10 cellular contexts compared by ENCODE assay signal in the genomic region with DNA sequence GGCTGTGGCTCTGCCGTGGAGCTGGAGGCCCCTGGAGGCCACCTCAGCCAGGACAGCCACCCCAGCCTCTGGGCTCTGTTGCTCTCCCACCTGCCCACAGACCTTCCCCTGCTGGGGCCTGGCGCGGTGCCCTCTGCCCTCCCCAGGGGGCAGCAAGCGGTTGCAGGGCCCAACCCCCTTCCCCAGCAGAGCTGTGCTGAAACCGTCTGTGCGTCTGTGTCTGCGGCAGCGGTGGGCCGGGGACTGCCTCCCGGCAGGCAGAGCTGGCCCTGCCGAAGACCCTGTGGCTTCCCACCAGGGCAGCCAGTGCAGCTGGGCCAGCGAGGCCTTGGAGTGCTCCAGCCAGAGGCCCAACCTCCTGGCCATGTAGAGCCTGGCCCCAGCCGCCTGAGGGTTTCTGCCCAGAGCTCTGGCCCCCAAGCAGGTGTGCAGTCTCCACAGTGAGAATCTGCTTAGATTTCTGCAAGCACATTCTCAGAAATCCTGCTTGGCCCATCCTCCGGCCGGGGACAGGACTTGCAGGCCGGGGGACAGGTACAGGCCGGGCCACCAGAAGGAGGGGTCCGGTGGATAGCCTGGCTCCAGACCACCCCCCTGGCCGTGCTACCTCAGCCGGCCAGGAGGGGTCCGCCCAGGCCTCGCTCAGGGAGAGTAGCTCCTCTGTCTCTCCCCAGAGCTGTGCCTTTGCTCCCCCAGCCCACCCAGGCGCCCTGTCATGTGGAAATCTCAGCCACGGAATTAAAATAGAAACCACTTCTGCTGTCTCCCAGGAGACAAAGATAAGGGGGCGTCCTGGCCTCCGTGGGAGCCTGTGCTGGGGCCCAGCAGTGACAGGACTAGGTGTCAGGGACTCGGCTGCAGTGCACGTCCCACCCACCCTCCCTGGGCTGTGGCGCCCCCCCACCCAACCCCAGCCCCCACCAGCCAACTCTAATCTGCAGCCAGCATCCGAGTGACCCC. TPM values are rescaled to one million over a fixed set of nuclear protein-coding genes. Genes with fewer than 3 reads are reported as not detected.
A peak's percentile ranks its signal among the peaks of the same experiment; 100 is the strongest.
DNase-seq lines count a peak whose midpoint lies in the region; ATAC-seq and TF ChIP-seq lines count a peak whose summit lies in the region.
"Had no signal": no experiment of that assay in that cellular context is flagged by ENCODE, and none has a peak within 500 bp of the region (broad histone marks: within the 10 kb centered on the region; RNA-seq: fewer than 3 reads in every experiment).

No MANE protein-coding gene starts in this region.

- H2AFZ ChIP-seq in GM23338: no peak overlapping the region

- no peaks in the 10 kb centered on the region; the same call in 1 of the 2 replicates for H4K20me1 ChIP-seq in GM23338 (replicated peaks; ENCODE audit: insufficient read depth)

- H3K9me3 Mint-ChIP-seq in GM23338 (no peaks in the 10 kb centered on the region), progenitor cell of endocrine pancreas (ENCODE audit: low read depth) (no peaks in the 10 kb centered on the region)

- peak; percentile 72 for DNase-seq in GM23338 (ENCODE audit: low spot score)
- peak; percentile 18 for DNase-seq in NCI-H2227 treated with DMSO at 0.1 percent for 48 hours (lab: John Stamatoyannopoulos, UW)
- no peak for DNase-seq in fibroblast of villous mesenchyme (ENCODE audit: low read depth)
- DNase-seq in progenitor cell of endocrine pancreas (ENCODE audit: low spot score, unreplicated experiment): no peak
- no peak for DNase-seq in NCI-H526 treated with DMSO at 0.1 percent for 48 hours (lab: John Stamatoyannopoulos, UW)
- DNase-seq in T-helper 9 cell: no peak
- no peak for DNase-seq in left lung
- DNase-seq: GF-D8, NCI-H1105 had no signal

- no peak overlapping the region for H3K27ac Mint-ChIP-seq in GM23338
- H3K27ac Mint-ChIP-seq in progenitor cell of endocrine pancreas: no peak overlapping the region

- H3K27ac ChIP-seq in GM23338 (ENCODE audit: low read depth) (peak overlapping the region; percentile 79), left lung (peak overlapping the region in 1 of 2 donors; percentile 92)

- H3K36me3 ChIP-seq in GM23338 (ENCODE audit: insufficient read depth) (no peaks in the 10 kb centered on the region), left lung (peaks cover 0 to 48% of the 10 kb centered on the region in 2 donors)

- H3K9me2 ChIP-seq in GM23338 (ENCODE audit: insufficient read depth): no peaks in the 10 kb centered on the region

- no peaks in the 10 kb centered on the region for H3K9me3 ChIP-seq in left lung

- H3K36me3 Mint-ChIP-seq in GM23338 (ENCODE audit: low read depth): peaks cover 3% of the 10 kb centered on the region; the same call in 1 of the 3 replicates
- peaks cover 1% of the 10 kb centered on the region for H3K36me3 Mint-ChIP-seq in progenitor cell of endocrine pancreas (ENCODE audit: insufficient read depth)

- no peak overlapping the region for H3K4me3 Mint-ChIP-seq in GM23338
- no peak overlapping the region for H3K4me3 Mint-ChIP-seq in progenitor cell of endocrine pancreas (ENCODE audit: low read depth)

- intact Hi-C loops in left lung (cut with DNase I): no loop called here

- ATAC-seq in GM23338: peak; percentile 39
- no peak for ATAC-seq in GM18870 (IDR thresholded peaks at IDR 0.05; ENCODE audit: unreplicated experiment)
- no peak for ATAC-seq in left lung

- H3K4me3 ChIP-seq in GM23338: no peak overlapping the region
- H3K4me3 ChIP-seq in fibroblast of villous mesenchyme (ENCODE audit: low read depth, low read length): no peak overlapping the region
- H3K4me3 ChIP-seq in left lung: no peak overlapping the region

- H3F3A ChIP-seq in GM23338 (replicated peaks; ENCODE audit: low read depth): peaks cover 9% of the 10 kb centered on the region; the same call in 1 of the 2 replicates

- TF ChIP-seq CTCF in GM23338 (conservative IDR thresholded peaks at IDR 0.05; ENCODE audit: low read depth in 2 of 2) (peak; percentile 27 to 38; a peak in 3 of 4 replicates), fibroblast of villous mesenchyme (IDR thresholded peaks at IDR 0.05; ENCODE audit: insufficient read depth, low read depth, low read length) (peak; percentile 21), progenitor cell of endocrine pancreas (IDR thresholded peaks at IDR 0.05; ENCODE audit: unreplicated experiment) (peak; percentile 33), left lung (IDR thresholded peaks at IDR 0.05) (no peak)

- H3K27me3 Mint-ChIP-seq in GM23338 (ENCODE audit: insufficient read depth, low read depth, poor library complexity): peaks cover 22% of the 10 kb centered on the region
- H3K27me3 Mint-ChIP-seq in progenitor cell of endocrine pancreas: no peaks in the 10 kb centered on the region

- H3K4me1 ChIP-seq in GM23338 (ENCODE audit: insufficient read depth) (peaks cover 14% of the 10 kb centered on the region; the same call in 1 of the 2 replicates), left lung (peaks cover 31 to 54% of the 10 kb centered on the region in 2 donors)

- H3K27me3 ChIP-seq in GM23338 (ENCODE audit: insufficient read depth) (peaks cover 14% of the 10 kb centered on the region), left lung (peaks cover 0 to 35% of the 10 kb centered on the region in 2 donors)

- H3K79me2 ChIP-seq in GM23338 (replicated peaks; ENCODE audit: insufficient read depth): no peaks in the 10 kb centered on the region

- H3K4me1 Mint-ChIP-seq in GM23338: peaks cover 3% of the 10 kb centered on the region
- no peaks in the 10 kb centered on the region for H3K4me1 Mint-ChIP-seq in progenitor cell of endocrine pancreas (ENCODE audit: low read depth)

- peak overlapping the region; percentile 20; the same call in 1 of the 2 replicates for H3K4me2 ChIP-seq in GM23338

TF ChIP-seq in GM23338, 12 proteins besides CTCF, POLR2A, EP300 and RAD21:
- no peak for TF ChIP-seq JUNB (IDR thresholded peaks at IDR 0.05; ENCODE audit: unreplicated experiment)
- TF ChIP-seq EZH2 (IDR thresholded peaks at IDR 0.05; ENCODE audit: low read depth, unreplicated experiment): no peak
- TF ChIP-seq POLR2AphosphoS5 (IDR thresholded peaks at IDR 0.05; ENCODE audit: low read depth): 0 out of 2 replicates have a peak, but pooled peaks have one; percentile 10
- TF ChIP-seq, protein P1, sequence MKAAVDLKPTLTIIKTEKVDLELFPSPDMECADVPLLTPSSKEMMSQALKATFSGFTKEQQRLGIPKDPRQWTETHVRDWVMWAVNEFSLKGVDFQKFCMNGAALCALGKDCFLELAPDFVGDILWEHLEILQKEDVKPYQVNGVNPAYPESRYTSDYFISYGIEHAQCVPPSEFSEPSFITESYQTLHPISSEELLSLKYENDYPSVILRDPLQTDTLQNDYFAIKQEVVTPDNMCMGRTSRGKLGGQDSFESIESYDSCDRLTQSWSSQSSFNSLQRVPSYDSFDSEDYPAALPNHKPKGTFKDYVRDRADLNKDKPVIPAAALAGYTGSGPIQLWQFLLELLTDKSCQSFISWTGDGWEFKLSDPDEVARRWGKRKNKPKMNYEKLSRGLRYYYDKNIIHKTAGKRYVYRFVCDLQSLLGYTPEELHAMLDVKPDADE (IDR thresholded peaks at IDR 0.05): no peak
TF ChIP-seq in GM23338: peak in this region for 1.

RNA-seq across cellular contexts. Expression of gene CRIP2, which starts 3.5 kb away (rescaled TPM):
- 3.4 and 5.0 TPM in 2 replicates for total RNA-seq in GM23338 (2014; rRNA removed; shearing (Covaris generic))
- 9.6 and 12.3 TPM in 2 replicates for polyA plus RNA-seq in GM23338 (2016; fragmentation: Nextera tagmentation; extraction: Ambion mirVana)
- total RNA-seq in fibroblast of villous mesenchyme (8.6 and 18.0 TPM in 2 replicates), progenitor cell of endocrine pancreas (17.0 and 19.6 TPM in 2 replicates), left lung (100 to 1,000 TPM; 172 to 224 TPM)

RNA-seq across cellular contexts. Expression of gene CRIP1, which starts 15.6 kb away (rescaled TPM):
- total RNA-seq in GM23338 (2014; rRNA removed; shearing (Covaris generic)): 0.80 and 7.7 TPM in 2 replicates
- polyA plus RNA-seq in GM23338 (2016; fragmentation: Nextera tagmentation; extraction: Ambion mirVana): 8.4 and 13.2 TPM in 2 replicates
- total RNA-seq in fibroblast of villous mesenchyme: 1.3 and 2.6 TPM in 2 replicates
- 5.1 TPM in 2 replicates for total RNA-seq in progenitor cell of endocrine pancreas
- total RNA-seq in left lung: 100 to 1,000 TPM; 171 to 281 TPM

RNA-seq across cellular contexts. Expression of gene TEDC1, which starts 20.0 kb away (rescaled TPM):
- total RNA-seq in GM23338 (2014; rRNA removed; shearing (Covaris generic)): 3.9 and 16.3 TPM in 2 replicates
- 4.1 and 5.9 TPM in 2 replicates for polyA plus RNA-seq in GM23338 (2016; fragmentation: Nextera tagmentation; extraction: Ambion mirVana)
- total RNA-seq in fibroblast of villous mesenchyme (7.3 and 8.4 TPM in 2 replicates), progenitor cell of endocrine pancreas (20.5 and 20.8 TPM in 2 replicates), left lung (10 to 100 TPM; 12.8 to 16.8 TPM)

RNA-seq across cellular contexts. Expression of gene MTA1, which starts 51.5 kb away (rescaled TPM):
- total RNA-seq in GM23338 (2014; rRNA removed; shearing (Covaris generic)): 104 and 126 TPM in 2 replicates
- 53.3 and 63.2 TPM in 2 replicates for polyA plus RNA-seq in GM23338 (2016; fragmentation: Nextera tagmentation; extraction: Ambion mirVana)
- total RNA-seq in fibroblast of villous mesenchyme: 38.0 and 52.7 TPM in 2 replicates
- 227 and 238 TPM in 2 replicates for total RNA-seq in progenitor cell of endocrine pancreas
- total RNA-seq in left lung: 10 to 100 TPM; 60.6 to 81.8 TPM

RNA-seq across cellular contexts. Expression of gene TMEM121, which starts 55.3 kb away (rescaled TPM):
- 0.93 and 1.3 TPM in 2 replicates for total RNA-seq in GM23338 (2014; rRNA removed; shearing (Covaris generic))
- polyA plus RNA-seq in GM23338 (2016; fragmentation: Nextera tagmentation; extraction: Ambion mirVana): 0.13 and 0.42 TPM in 2 replicates
- 2.9 and 5.2 TPM in 2 replicates for total RNA-seq in fibroblast of villous mesenchyme
- total RNA-seq in progenitor cell of endocrine pancreas: 3.9 and 4.5 TPM in 2 replicates
- 1 to 10 TPM; 2.4 to 3.0 TPM for total RNA-seq in left lung

Comparison
In these comparisons a context has a peak if more than half of its experiments do, and no peak if none do; other contexts are left out.
1. DNase-seq: peak in GM23338 (single experiment) and NCI-H2227 treated with DMSO at 0.1 percent for 48 hours (single experiment); none in fibroblast of villous mesenchyme (single experiment), progenitor cell of endocrine pancreas (single experiment), NCI-H526 treated with DMSO at 0.1 percent for 48 hours (single experiment), T-helper 9 cell (single experiment) and left lung (0 of 2).
2. CTCF ChIP-seq: peak in GM23338 (2 of 2), fibroblast of villous mesenchyme (single experiment) and progenitor cell of endocrine pancreas (single experiment); none in left lung (0 of 2).
3. RNA of gene CRIP1, which starts 15.6 kb away (total RNA-seq): 171 to 281 TPM in left lung; 5.1 TPM in progenitor cell of endocrine pancreas, 1.3 to 2.6 TPM in fibroblast of villous mesenchyme and 0.80 to 7.7 TPM in GM23338; every median in the first group is over 10 times any median in the second.